Comparison of ENCODE assay signal across 32 cellular contexts in the genomic region with DNA sequence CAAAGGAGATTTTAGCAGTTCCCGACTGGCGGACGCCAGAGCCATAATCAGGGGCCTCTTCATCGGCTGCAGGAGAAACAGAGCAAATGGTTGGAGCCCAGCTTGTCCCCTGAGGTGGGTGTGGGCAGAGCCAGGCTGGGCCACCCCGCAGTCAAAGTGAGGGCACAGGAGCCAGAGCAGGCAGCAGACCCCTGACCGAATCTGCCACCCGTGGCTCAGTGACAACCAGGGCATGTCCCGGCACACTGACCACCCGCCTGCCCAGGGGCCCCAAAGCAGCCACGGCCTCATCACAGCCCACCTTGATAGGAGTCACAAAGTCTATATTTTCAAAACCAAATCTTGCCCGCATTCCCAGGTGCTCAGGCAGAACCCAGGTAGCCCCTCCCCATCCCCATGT. TPM values are rescaled to one million over a fixed set of nuclear protein-coding genes. Genes with fewer than 3 reads are reported as not detected.
"Had no signal": no experiment of that assay in that cellular context is flagged by ENCODE, and none has a peak within 500 bp of the region (broad histone marks: within the 10 kb centered on the region; RNA-seq: fewer than 3 reads in every experiment).

No MANE protein-coding gene starts in this region.

- H3K27ac ChIP-seq: stomach, suprapubic skin, testis, thoracic aorta, thyroid gland, tibial artery, tibial nerve, transverse colon, upper lobe of left lung, upper lobe of right lung, uterus, vagina had no signal

- ATAC-seq: stimulated activated effector memory CD8-positive, alpha-beta T cell treated with anti-CD3 and anti-CD28 coated beads, Interleukin-12 subunit alpha, Interleukin-12 subunit beta, amount 100 ng/mL, for 72 hours; stimulated activated memory B cell treated with anti-CD40 and anti-IgM and Interleukin-4, amounts not matched to agents 10 μg/mL and 1 μg/mL and 100 μg/mL, for 72 hours; stimulated activated naive B cell treated with anti-CD40 and anti-IgM and Interleukin-4, amounts not matched to agents 10 μg/mL and 1 μg/mL and 100 μg/mL, for 72 hours; stimulated activated naive CD8-positive, alpha-beta T cell treated with anti-CD3 and anti-CD28 coated beads, Interleukin-15, Interleukin-2, amounts not matched to agents 100 U/mL and 50 U/mL, for 24 hours; upper lobe of right lung had no signal

- H3K36me3 Mint-ChIP-seq: stimulated activated effector memory CD8-positive, alpha-beta T cell treated with anti-CD3 and anti-CD28 coated beads, Interleukin-12 subunit alpha, Interleukin-12 subunit beta, amount 100 ng/mL, for 72 hours; stimulated activated memory B cell treated with anti-CD40 and anti-IgM and Interleukin-4, amounts not matched to agents 10 μg/mL and 1 μg/mL and 100 μg/mL, for 72 hours; stimulated activated naive B cell treated with anti-CD40 and anti-IgM and Interleukin-4, amounts not matched to agents 10 μg/mL and 1 μg/mL and 100 μg/mL, for 72 hours; type B pancreatic cell had no signal

- H3K36me3 ChIP-seq: stomach, suprapubic skin, thoracic aorta, thyroid gland, tibial artery, transverse colon, upper lobe of left lung, upper lobe of right lung, uterus, vagina had no signal

- H3K4me3 ChIP-seq: stomach, suprapubic skin, testis, thoracic aorta, thyroid gland, tibial artery, tibial nerve, transverse colon, upper lobe of left lung, upper lobe of right lung, uterus, vagina had no signal

- H3K4me3 Mint-ChIP-seq: stimulated activated effector memory CD8-positive, alpha-beta T cell treated with anti-CD3 and anti-CD28 coated beads, Interleukin-12 subunit alpha, Interleukin-12 subunit beta, amount 100 ng/mL, for 72 hours; stimulated activated memory B cell treated with anti-CD40 and anti-IgM and Interleukin-4, amounts not matched to agents 10 μg/mL and 1 μg/mL and 100 μg/mL, for 72 hours; stimulated activated naive CD8-positive, alpha-beta T cell treated with anti-CD3 and anti-CD28 coated beads, Interleukin-15, Interleukin-2, amounts not matched to agents 100 ng/mL and 50 ng/mL, for 24 hours; type B pancreatic cell had no signal

- H3K27ac Mint-ChIP-seq: stimulated activated memory B cell treated with anti-CD40 and anti-IgM and Interleukin-4, amounts not matched to agents 10 μg/mL and 1 μg/mL and 100 μg/mL, for 72 hours; stimulated activated naive B cell treated with anti-CD40 and anti-IgM and Interleukin-4, amounts not matched to agents 10 μg/mL and 1 μg/mL and 100 μg/mL, for 72 hours; stimulated activated naive CD8-positive, alpha-beta T cell treated with anti-CD3 and anti-CD28 coated beads, Interleukin-15, Interleukin-2, amounts not matched to agents 100 ng/mL and 50 ng/mL, for 24 hours; type B pancreatic cell had no signal

- H3K9me3 ChIP-seq: stomach, suprapubic skin, testis, thoracic aorta, thyroid gland, tibial artery, tibial nerve, transverse colon, upper lobe of left lung, upper lobe of right lung, uterus, vagina had no signal

- DNase-seq: stimulated activated CD4-positive, alpha-beta T cell treated with anti-CD3 and anti-CD28 coated beads, Interleukin-2, amount 100 ng/mL, for 48 hours; stimulated activated CD4-positive, alpha-beta T cell treated with anti-CD3 and anti-CD28 coated beads, Interleukin-4, amount 100 ng/mL, for 1 hour; stimulated activated CD4-positive, alpha-beta T cell treated with anti-CD3 and anti-CD28 coated beads, Interleukin-4, amount 100 ng/mL, for 24 hours; stimulated activated CD4-positive, alpha-beta T cell treated with anti-CD3 and anti-CD28 coated beads, Interleukin-4, amount 100 ng/mL, for 4 hours; stimulated activated CD8-positive, alpha-beta memory T cell treated with anti-CD3 and anti-CD28 coated beads, Interleukin-4, amount 100 ng/mL, for 48 hours; stimulated activated naive B cell treated with anti-CD40 and anti-IgM and Interleukin-4, amounts not matched to agents 10 μg/mL and 1 μg/mL and 100 μg/mL, for 72 hours; stimulated activated naive CD4-positive, alpha-beta T cell; stimulated activated naive CD4-positive, alpha-beta T cell treated with Interleukin-2 at 50 U/mL for 16 hours; stimulated activated naive CD8-positive, alpha-beta T cell treated with anti-CD3 and anti-CD28 coated beads, Interleukin-15, Interleukin-2, amounts not matched to agents 100 U/mL and 50 U/mL, for 24 hours; stomach; substantia nigra; testis; thyroid gland; tibial artery; transverse colon; trophoblast cell; upper lobe of right lung; uterus had no signal

- H3K27me3 ChIP-seq: stomach, testis, thyroid gland, tibial nerve, transverse colon, upper lobe of left lung, upper lobe of right lung, uterus, vagina had no signal

- H3K9me3 Mint-ChIP-seq: stimulated activated effector memory CD8-positive, alpha-beta T cell treated with anti-CD3 and anti-CD28 coated beads, Interleukin-12 subunit alpha, Interleukin-12 subunit beta, amount 100 ng/mL, for 72 hours; stimulated activated memory B cell treated with anti-CD40 and anti-IgM and Interleukin-4, amounts not matched to agents 10 μg/mL and 1 μg/mL and 100 μg/mL, for 72 hours; stimulated activated naive B cell treated with anti-CD40 and anti-IgM and Interleukin-4, amounts not matched to agents 10 μg/mL and 1 μg/mL and 100 μg/mL, for 72 hours; stimulated activated naive CD8-positive, alpha-beta T cell treated with anti-CD3 and anti-CD28 coated beads, Interleukin-15, Interleukin-2, amounts not matched to agents 100 ng/mL and 50 ng/mL, for 24 hours; type B pancreatic cell had no signal

- FAIRE-seq: urothelium cell line had no signal

- H3K4me1 Mint-ChIP-seq: stimulated activated effector memory CD8-positive, alpha-beta T cell treated with anti-CD3 and anti-CD28 coated beads, Interleukin-12 subunit alpha, Interleukin-12 subunit beta, amount 100 ng/mL, for 72 hours; stimulated activated memory B cell treated with anti-CD40 and anti-IgM and Interleukin-4, amounts not matched to agents 10 μg/mL and 1 μg/mL and 100 μg/mL, for 72 hours; stimulated activated naive B cell treated with anti-CD40 and anti-IgM and Interleukin-4, amounts not matched to agents 10 μg/mL and 1 μg/mL and 100 μg/mL, for 72 hours had no signal

- H3K4me1 ChIP-seq: stomach, suprapubic skin, testis, thyroid gland, tibial artery, tibial nerve, transverse colon, upper lobe of left lung, upper lobe of right lung, uterus, vagina had no signal

- H3K27me3 Mint-ChIP-seq: stimulated activated naive CD8-positive, alpha-beta T cell treated with anti-CD3 and anti-CD28 coated beads, Interleukin-15, Interleukin-2, amounts not matched to agents 100 ng/mL and 50 ng/mL, for 24 hours; type B pancreatic cell had no signal

RNA-seq across cellular contexts. Expression of a gene that starts 55.6 kb away (rescaled TPM):
- total RNA-seq: stomach, subcutaneous adipose tissue, suprapubic skin, temporal lobe, testis, thoracic aorta, thyroid gland, transverse colon, upper lobe of left lung, upper lobe of right lung, ureter, urinary bladder, uterus, vagina had no signal
- polyA plus RNA-seq: stomach, urinary bladder had no signal
